Comparison of ENCODE assay signal across 2 cellular contexts in genomic region chr14:49953196-49953595, GRCh38.
TF ChIP-seq lines count a peak whose summit lies in the region.

No MANE protein-coding gene starts in this region.

TF ChIP-seq in IMR-90, 13 proteins besides CTCF, POLR2A, EP300 and RAD21:
- TF ChIP-seq RFX5 (IDR thresholded peaks at IDR 0.05; ENCODE audit: low read depth, low read length): no peak
- no peak for TF ChIP-seq BHLHE40 (IDR thresholded peaks at IDR 0.05; ENCODE audit: low read depth, low read length)
- TF ChIP-seq CEBPB (IDR thresholded peaks at IDR 0.05; ENCODE audit: low read depth, low read length): no peak
- no peak for TF ChIP-seq MXI1 (IDR thresholded peaks at IDR 0.05; ENCODE audit: borderline replicate concordance, low read depth, low read length)
- no peak for TF ChIP-seq RCOR1 (IDR thresholded peaks at IDR 0.05; ENCODE audit: insufficient replicate concordance, low read length)
- TF ChIP-seq MAZ (IDR thresholded peaks at IDR 0.05; ENCODE audit: borderline replicate concordance, low read depth, low read length): no peak
- no peak for TF ChIP-seq NFE2L2 (IDR thresholded peaks at IDR 0.05; ENCODE audit: low read depth, low read length)
- no peak for TF ChIP-seq MAFK (IDR thresholded peaks at IDR 0.05; ENCODE audit: low read depth, low read length)
- TF ChIP-seq USF2 (IDR thresholded peaks at IDR 0.05; ENCODE audit: low read depth, low read length): no peak
- no peak for TF ChIP-seq SMC3 (IDR thresholded peaks at IDR 0.05; ENCODE audit: low read depth, low read length)
- no peak for TF ChIP-seq ELK1 (IDR thresholded peaks at IDR 0.05; ENCODE audit: borderline replicate concordance, low read depth, low read length)
- no peak for TF ChIP-seq FOS (IDR thresholded peaks at IDR 0.05; ENCODE audit: low read depth, low read length)
- TF ChIP-seq CHD1 (IDR thresholded peaks at IDR 0.05; ENCODE audit: low read depth, low read length): no peak

TF ChIP-seq in GM12878, 131 proteins besides CTCF, POLR2A, EP300 and RAD21:
- TF ChIP-seq HCFC1 (IDR thresholded peaks at IDR 0.05; ENCODE audit: low read length) (no peak), RELA (IDR thresholded peaks at IDR 0.05; ENCODE audit: borderline replicate concordance, partially characterized antibody) (no peak), ZBTB33 (IDR thresholded peaks at IDR 0.05) (no peak), RBBP5 (conservative IDR thresholded peaks at IDR 0.05) (no peak)
